8 cellular contexts compared by ENCODE assay signal in genomic region chr13:72782717-72783116, GRCh38. TPM values are rescaled to one million over a fixed set of nuclear protein-coding genes. Genes with fewer than 3 reads are reported as not detected.
DNase-seq lines count a peak whose midpoint lies in the region; ATAC-seq and TF ChIP-seq lines count a peak whose summit lies in the region.

No MANE protein-coding gene starts in this region.

- in situ Hi-C loops in brain microvascular endothelial cell (cut with HindIII; ENCODE audit: low pct_ligation_motif_present, low sequenced_read_pairs), result no loop called here

- H3K27me3 ChIP-seq in CD4-positive, alpha-beta T cell (ENCODE audit: control insufficient read depth, insufficient read depth, low read length), result no peaks in the 10 kb centered on the region
- no peaks in the 10 kb centered on the region for H3K27me3 ChIP-seq in brain microvascular endothelial cell (replicated peaks)

- no peak for DNase-seq in CD4-positive, alpha-beta T cell
- DNase-seq in LNCaP clone FGC (ENCODE audit: low read depth) (no peak), brain microvascular endothelial cell (peak; percentile 7), mesothelial cell of epicardium (ENCODE audit: low spot score in 2 of 2, unreplicated experiment in 2 of 2) (no peak), NCI-H226 (no peak), cerebellum (ENCODE audit: low spot score) (no peak), GM10266 (ENCODE audit: extremely low spot score) (no peak)

- H3K9me3 ChIP-seq in CD4-positive, alpha-beta T cell (ENCODE audit: control insufficient read depth, low read length), result no peaks in the 10 kb centered on the region

- H3K4me3 Mint-ChIP-seq in CD4-positive, alpha-beta T cell, result peak overlapping the region; percentile 98
- peak overlapping the region; percentile 99 for H3K4me3 Mint-ChIP-seq in mesothelial cell of epicardium

- no peak for TF ChIP-seq POLR2A in GM18505 (IDR thresholded peaks at IDR 0.05; ENCODE audit: borderline replicate concordance, extremely low read depth, insufficient read depth, insufficient read length)

- H3K36me3 Mint-ChIP-seq in CD4-positive, alpha-beta T cell (ENCODE audit: low read depth), result peaks cover 66% of the 10 kb centered on the region
- peaks cover 14% of the 10 kb centered on the region for H3K36me3 Mint-ChIP-seq in mesothelial cell of epicardium

- peak overlapping the region; percentile 87 for H3K27ac ChIP-seq in CD4-positive, alpha-beta T cell (ENCODE audit: low read depth, low read length)
- peak overlapping the region; percentile 49 for H3K27ac ChIP-seq in brain microvascular endothelial cell

- H3K4me3 ChIP-seq in LNCaP clone FGC (ENCODE audit: low read depth, low read length) (peak overlapping the region; percentile 80), brain microvascular endothelial cell (ENCODE audit: low read depth, low read length) (peak overlapping the region; percentile 99)

- ATAC-seq in CD4-positive, alpha-beta T cell (ENCODE audit: poor library complexity), result no peak
- ATAC-seq in GM18505 (IDR thresholded peaks at IDR 0.05; ENCODE audit: unreplicated experiment), result no peak

- H3K36me3 ChIP-seq in brain microvascular endothelial cell (replicated peaks), result peaks cover 10% of the 10 kb centered on the region

- no peaks in the 10 kb centered on the region for H3K27me3 Mint-ChIP-seq in CD4-positive, alpha-beta T cell
- H3K27me3 Mint-ChIP-seq in mesothelial cell of epicardium (ENCODE audit: low read depth), result no peaks in the 10 kb centered on the region

- no peaks in the 10 kb centered on the region for H3K9me3 Mint-ChIP-seq in CD4-positive, alpha-beta T cell
- no peaks in the 10 kb centered on the region for H3K9me3 Mint-ChIP-seq in mesothelial cell of epicardium

- H3K4me1 Mint-ChIP-seq in CD4-positive, alpha-beta T cell (ENCODE audit: low read depth), result peaks cover 66% of the 10 kb centered on the region
- H3K4me1 Mint-ChIP-seq in mesothelial cell of epicardium, result peaks cover 46% of the 10 kb centered on the region

- CTCF ChIA-PET in CD4-positive, alpha-beta T cell (lab: Charles Lee), result no interaction called here

- POLR2A ChIA-PET in CD4-positive, alpha-beta T cell (lab: Charles Lee), result interaction anchor here (1.7 kb wide), 1 partner anchor 13 kb away, joined by 3 read pairs; no protein-coding TSS in a partner anchor

- intact Hi-C loops in CD4-positive, alpha-beta T cell (cut with DNase I, micrococcal nuclease), result no loop called here

- TF ChIP-seq CTCF in CD4-positive, alpha-beta T cell (IDR thresholded peaks at IDR 0.05), result no peak
- TF ChIP-seq CTCF in LNCaP clone FGC (IDR thresholded peaks at IDR 0.05; ENCODE audit: control insufficient read depth, extremely low read depth, insufficient read depth), result no peak
- TF ChIP-seq CTCF in brain microvascular endothelial cell (IDR thresholded peaks at IDR 0.05; ENCODE audit: low read depth, low read length, missing control alignments), result no peak
- no peak for TF ChIP-seq CTCF in mesothelial cell of epicardium (IDR thresholded peaks at IDR 0.05; ENCODE audit: unreplicated experiment)
- no peak for TF ChIP-seq CTCF in GM10266 (IDR thresholded peaks at IDR 0.05; ENCODE audit: control insufficient read depth, insufficient read depth, low read depth, missing control alignments)

- H3K27ac Mint-ChIP-seq in CD4-positive, alpha-beta T cell, result peak overlapping the region; percentile 95
- peak overlapping the region; percentile 99 for H3K27ac Mint-ChIP-seq in mesothelial cell of epicardium

RNA-seq across cellular contexts. Expression of gene PIBF1, which starts 0.8 kb away (rescaled TPM):
- 10 to 100 TPM; 22.6 to 22.7 TPM for total RNA-seq in CD4-positive, alpha-beta T cell
- total RNA-seq in mesothelial cell of epicardium, result 34.4 to 40.2 TPM (median 38.8 TPM) in 3 replicates
- total RNA-seq in cerebellum, result 42.0 TPM

RNA-seq across cellular contexts. Expression of gene DIS3, which starts 1.0 kb away (rescaled TPM):
- total RNA-seq in CD4-positive, alpha-beta T cell, result 10 to 100 TPM; 47.9 to 51.7 TPM
- 31.3 to 33.7 TPM (median 33.2 TPM) in 3 replicates for total RNA-seq in mesothelial cell of epicardium
- 27.4 TPM for total RNA-seq in cerebellum

RNA-seq across cellular contexts. Expression of gene BORA, which starts 55.0 kb away (rescaled TPM):
- total RNA-seq in CD4-positive, alpha-beta T cell, result 1 to 10 TPM; 3.8 to 4.4 TPM
- total RNA-seq in mesothelial cell of epicardium (7.3 to 8.8 TPM (median 8.4 TPM) in 3 replicates), cerebellum (4.4 TPM)

RNA-seq across cellular contexts. Expression of gene MZT1, which starts 55.3 kb away (rescaled TPM):
- total RNA-seq in CD4-positive, alpha-beta T cell, result 1 to 10 TPM; 5.1 to 6.2 TPM
- total RNA-seq in mesothelial cell of epicardium (6.0 to 6.4 TPM (median 6.4 TPM) in 3 replicates), cerebellum (22.1 TPM)
